In genomic region chr4:96983830-96984229, GRCh38 we compare ENCODE assay signal across 22 cellular contexts.
DNase-seq lines count a peak whose midpoint lies in the region; TF ChIP-seq lines count a peak whose summit lies in the region.
"Had no signal": no experiment of that assay in that cellular context is flagged by ENCODE, and none has a peak within 500 bp of the region (broad histone marks: within the 10 kb centered on the region; RNA-seq: fewer than 3 reads in every experiment).

No MANE protein-coding gene starts in this region.

- peaks cover 22% of the 10 kb centered on the region for H3K9me3 Mint-ChIP-seq in HFFc6

- no peaks in the 10 kb centered on the region for H3K27me3 Mint-ChIP-seq in HFFc6 (ENCODE audit: insufficient read depth)
- H3K27me3 Mint-ChIP-seq: naive thymus-derived CD4-positive, alpha-beta T cell had no signal

- no peak overlapping the region for H3K4me3 Mint-ChIP-seq in HFFc6
- H3K4me3 Mint-ChIP-seq: naive thymus-derived CD4-positive, alpha-beta T cell had no signal

- DNase-seq in HK-2 (ENCODE audit: unreplicated experiment) = peak; percentile 5
- peak; percentile 13 for DNase-seq in SK-MEL-5 (ENCODE audit: low read depth, low spot score)
- peak; percentile 3 for DNase-seq in fibroblast of pulmonary artery (ENCODE audit: low read depth)
- DNase-seq in HFFc6 = no peak
- DNase-seq in activated CD4-positive, alpha-beta T cell treated with anti-CD3 and anti-CD28 coated beads for 48 hours = no peak
- no peak for DNase-seq in NCI-H1092 treated with DMSO at 0.1 percent for 48 hours (lab: John Stamatoyannopoulos, UW)
- DNase-seq: activated CD4-positive, alpha-beta T cell treated with anti-CD3 and anti-CD28 coated beads, Interleukin-2, amount 50 U/mL, for 48 hours; activated T-cell treated with anti-CD3 and anti-CD28 coated beads for 4 hours; Calu3; erythroblast; gastrocnemius medialis; lower lobe of right lung; MM.1S; naive thymus-derived CD4-positive, alpha-beta T cell; NCI-H1694 treated with DMSO at 0.1 percent for 48 hours; NCI-H345; pancreas; stimulated activated CD4-positive, alpha-beta T cell treated with anti-CD3 and anti-CD28 coated beads, Interleukin-2, amount 100 ng/mL, for 48 hours; stomach; SW 1271 had no signal

- H3K4me1 ChIP-seq in subcutaneous abdominal adipose tissue (ENCODE audit: control insufficient read depth in 5 of 5, insufficient read depth in 5 of 5, low read length in 5 of 5) = no peaks in the 10 kb centered on the region
- H3K4me1 ChIP-seq: ascending aorta, gastrocnemius medialis, lower lobe of right lung, pancreas, stomach had no signal

- H3K36me3 Mint-ChIP-seq in HFFc6 (ENCODE audit: low read depth) = no peaks in the 10 kb centered on the region
- H3K36me3 Mint-ChIP-seq: naive thymus-derived CD4-positive, alpha-beta T cell had no signal

- no peaks in the 10 kb centered on the region for H3K27me3 ChIP-seq in subcutaneous abdominal adipose tissue (ENCODE audit: control insufficient read depth in 5 of 5, insufficient read depth in 4 of 5, low read length in 5 of 5)
- H3K27me3 ChIP-seq: ascending aorta, gastrocnemius medialis, pancreas, stomach had no signal

- no peak overlapping the region for H3K9ac ChIP-seq in subcutaneous abdominal adipose tissue (ENCODE audit: low read length in 5 of 5)

- H3K27ac ChIP-seq in subcutaneous abdominal adipose tissue (ENCODE audit: low read depth, low read length) = no peak overlapping the region
- H3K27ac ChIP-seq: ascending aorta, gastrocnemius medialis, lower lobe of right lung, pancreas, stomach had no signal

- H3K9me3 ChIP-seq in subcutaneous abdominal adipose tissue (ENCODE audit: control insufficient read depth in 5 of 5, low read length in 5 of 5) = no peaks in the 10 kb centered on the region
- H3K9me3 ChIP-seq: ascending aorta, gastrocnemius medialis, lower lobe of right lung, pancreas, stomach had no signal

- H3K27ac Mint-ChIP-seq in HFFc6 = no peak overlapping the region
- H3K27ac Mint-ChIP-seq: naive thymus-derived CD4-positive, alpha-beta T cell had no signal

- no peaks in the 10 kb centered on the region for H3K36me3 ChIP-seq in subcutaneous abdominal adipose tissue (ENCODE audit: control insufficient read depth in 5 of 5, insufficient read depth in 5 of 5, low read length in 5 of 5)
- H3K36me3 ChIP-seq: ascending aorta, gastrocnemius medialis, lower lobe of right lung, pancreas, stomach had no signal

- no peaks in the 10 kb centered on the region for H3K4me1 Mint-ChIP-seq in HFFc6 (ENCODE audit: low read depth)
- H3K4me1 Mint-ChIP-seq: naive thymus-derived CD4-positive, alpha-beta T cell had no signal

- in situ Hi-C loops in SK-MEL-5 (cut with HindIII; ENCODE audit: low pct_unique_long_range_greater_than_20kb, low sequenced_read_pairs) = no loop called here

- no peak overlapping the region for H3K4me3 ChIP-seq in fibroblast of pulmonary artery (replicated peaks; ENCODE audit: low read depth, low read length)
- H3K4me3 ChIP-seq in subcutaneous abdominal adipose tissue (ENCODE audit: low read depth in 1 of 5, low read length in 5 of 5) = peak overlapping the region in 4 of 5 donors; percentile 3 to 42 (median 16)
- H3K4me3 ChIP-seq: gastrocnemius medialis, lower lobe of right lung, pancreas had no signal

- TF ChIP-seq CTCF in fibroblast of pulmonary artery (IDR thresholded peaks at IDR 0.05; ENCODE audit: low read length, missing control alignments) (no peak), HFFc6 (IDR thresholded peaks at IDR 0.05) (no peak)

Comparison
In these comparisons a context has a peak if more than half of its experiments do, and no peak if none do; other contexts are left out.
1. DNase-seq: peak in HK-2 (single experiment), SK-MEL-5 (single experiment) and fibroblast of pulmonary artery (single experiment); none in HFFc6 (single experiment), activated CD4-positive, alpha-beta T cell treated with anti-CD3 and anti-CD28 coated beads for 48 hours (single experiment) and NCI-H1092 treated with DMSO at 0.1 percent for 48 hours (single experiment).